8 cellular contexts compared by ENCODE assay signal in the genomic region with DNA sequence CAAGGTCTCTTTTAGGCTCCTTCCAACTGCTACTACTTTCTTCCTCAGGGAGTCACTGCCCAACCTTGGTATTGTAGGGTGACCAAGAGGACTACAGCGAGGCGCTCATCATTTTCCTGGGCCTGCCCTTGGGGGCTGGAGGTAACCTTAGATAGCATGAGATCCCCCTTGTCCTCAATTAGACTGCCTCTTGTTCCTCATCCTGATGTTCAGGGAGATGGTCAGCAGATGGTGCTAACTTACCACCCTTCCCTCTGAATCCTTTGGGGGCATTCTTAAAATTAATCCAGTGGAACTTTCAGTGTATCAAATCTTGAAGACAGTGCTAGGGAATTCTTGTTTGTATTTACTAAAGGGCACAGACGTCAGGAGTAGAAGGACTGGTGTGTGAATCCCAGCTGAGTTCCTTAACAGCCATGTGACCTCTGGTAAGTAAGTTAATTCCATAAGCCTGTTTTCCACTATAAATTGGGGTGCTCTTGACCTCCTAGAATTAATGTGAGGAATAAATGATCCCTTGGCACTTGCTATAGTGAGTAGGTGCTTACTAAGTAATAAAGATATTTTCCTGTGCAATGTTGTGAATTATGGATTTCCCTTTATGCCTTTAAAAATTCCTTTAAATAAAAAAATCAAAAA. TPM values are rescaled to one million over a fixed set of nuclear protein-coding genes. Genes with fewer than 3 reads are reported as not detected.
DNase-seq lines count a peak whose midpoint lies in the region; ATAC-seq and TF ChIP-seq lines count a peak whose summit lies in the region.

No MANE protein-coding gene starts in this region.

- H3K4me3 Mint-ChIP-seq in HFFc6: no peak overlapping the region
- peak overlapping the region; percentile 85 for H3K4me3 Mint-ChIP-seq in neural crest cell
- no peak overlapping the region for H3K4me3 Mint-ChIP-seq in T-helper 2 cell treated with Interferon-gamma antibody and Interleukin-4, amounts not matched to agents 5 μg/mL and 100 μg/mL, for 36 hours

- POLR2A ChIA-PET in OCI-LY7 (lab: Charles Lee): no interaction called here

- peaks cover 11% of the 10 kb centered on the region for H3K4me1 Mint-ChIP-seq in HFFc6 (ENCODE audit: low read depth)
- H3K4me1 Mint-ChIP-seq in neural crest cell: peaks cover 11% of the 10 kb centered on the region
- peaks cover 6% of the 10 kb centered on the region for H3K4me1 Mint-ChIP-seq in T-helper 2 cell treated with Interferon-gamma antibody and Interleukin-4, amounts not matched to agents 5 μg/mL and 100 μg/mL, for 36 hours (ENCODE audit: low read depth)

- no peaks in the 10 kb centered on the region for H3K9me3 Mint-ChIP-seq in HFFc6
- no peaks in the 10 kb centered on the region for H3K9me3 Mint-ChIP-seq in neural crest cell
- H3K9me3 Mint-ChIP-seq in T-helper 2 cell treated with Interferon-gamma antibody and Interleukin-4, amounts not matched to agents 5 μg/mL and 100 μg/mL, for 36 hours: no peaks in the 10 kb centered on the region

- H3K36me3 Mint-ChIP-seq in HFFc6 (ENCODE audit: low read depth) (peaks cover 2% of the 10 kb centered on the region), neural crest cell (ENCODE audit: low read depth) (no peaks in the 10 kb centered on the region)
- H3K36me3 Mint-ChIP-seq in T-helper 2 cell treated with Interferon-gamma antibody and Interleukin-4, amounts not matched to agents 5 μg/mL and 100 μg/mL, for 36 hours (ENCODE audit: low read depth): peaks cover 1% of the 10 kb centered on the region

- no peaks in the 10 kb centered on the region for H4K20me1 ChIP-seq in OCI-LY7 (ENCODE audit: insufficient read depth, low read length)

- no peaks in the 10 kb centered on the region for H3K36me3 ChIP-seq in OCI-LY7 (ENCODE audit: insufficient read depth, low read length)

- H3K4me1 ChIP-seq in OCI-LY7 (ENCODE audit: insufficient read depth, low read length, poor library complexity, severe bottlenecking): peaks cover 10% of the 10 kb centered on the region

- 0 out of 2 replicates have a peak overlapping the region, but pooled peaks have one; percentile 14 for H2AFZ ChIP-seq in OCI-LY7 (ENCODE audit: low read length)

- CTCF ChIA-PET in OCI-LY7 (lab: Charles Lee; ENCODE audit: unreplicated experiment): no interaction called here

- H3K4me2 ChIP-seq in OCI-LY7 (ENCODE audit: low read length): no peak overlapping the region

- H3K27ac Mint-ChIP-seq in HFFc6 (no peak overlapping the region), neural crest cell (ENCODE audit: unreplicated experiment) (no peak overlapping the region)
- no peak overlapping the region for H3K27ac Mint-ChIP-seq in T-helper 2 cell treated with Interferon-gamma antibody and Interleukin-4, amounts not matched to agents 5 μg/mL and 100 μg/mL, for 36 hours

- no peak overlapping the region for H3K4me3 ChIP-seq in OCI-LY7 (ENCODE audit: low read depth, low read length, poor library complexity, severe bottlenecking)
- no peak overlapping the region for H3K4me3 ChIP-seq in choroid plexus epithelial cell (ENCODE audit: low read depth, low read length)

- H3K27me3 Mint-ChIP-seq in HFFc6 (ENCODE audit: insufficient read depth) (peaks cover 7% of the 10 kb centered on the region), neural crest cell (ENCODE audit: low read depth) (no peaks in the 10 kb centered on the region)
- no peaks in the 10 kb centered on the region for H3K27me3 Mint-ChIP-seq in T-helper 2 cell treated with Interferon-gamma antibody and Interleukin-4, amounts not matched to agents 5 μg/mL and 100 μg/mL, for 36 hours (ENCODE audit: low read depth)

- DNase-seq in DMS114 treated with DMSO at 0.1 percent for 48 hours (lab: John Stamatoyannopoulos, UW; ENCODE audit: unreplicated experiment) (peak; percentile 76), HFFc6 (peak; percentile 42), OCI-LY7 (ENCODE audit: low spot score) (peak; percentile 66), choroid plexus epithelial cell (ENCODE audit: low read depth) (peak; percentile 79), neural crest cell (ENCODE audit: low read depth, low spot score) (peak; percentile 26)
- DNase-seq in T-helper 2 cell treated with Interferon-gamma antibody and Interleukin-4, amounts not matched to agents 5 μg/mL and 100 μg/mL, for 36 hours (ENCODE audit: low spot score): no peak

- peak; percentile 79 for TF ChIP-seq CTCF in HFFc6 (IDR thresholded peaks at IDR 0.05)
- peak; percentile 87 for TF ChIP-seq CTCF in OCI-LY7 (conservative IDR thresholded peaks at IDR 0.05; ENCODE audit: low read length)
- TF ChIP-seq CTCF in choroid plexus epithelial cell (conservative IDR thresholded peaks at IDR 0.05; ENCODE audit: low read depth, low read length): peak; percentile 89
- peak; percentile 84 for TF ChIP-seq CTCF in neural crest cell (conservative IDR thresholded peaks at IDR 0.05)

- BruUV-seq in OCI-LY7 (replicated peaks; lab: Mats Ljungman, UMichigan): no TSS peak

- H3K79me2 ChIP-seq in OCI-LY7 (ENCODE audit: insufficient read depth, low read depth, low read length): peaks cover 7% of the 10 kb centered on the region

- H3K27ac ChIP-seq in OCI-LY7 (ENCODE audit: low read depth, low read length, poor library complexity, severe bottlenecking): no peak overlapping the region

- no peaks in the 10 kb centered on the region for H3K9me3 ChIP-seq in OCI-LY7 (ENCODE audit: low read length)

- ATAC-seq in HG02678 (IDR thresholded peaks at IDR 0.05; ENCODE audit: unreplicated experiment): no peak
- no peak for ATAC-seq in HG02970 (IDR thresholded peaks at IDR 0.05; ENCODE audit: low FRiP score, unreplicated experiment)

- H3K9me2 ChIP-seq in OCI-LY7 (ENCODE audit: insufficient read depth, low read length): no peaks in the 10 kb centered on the region

- intact Hi-C loops in OCI-LY7 (cut with micrococcal nuclease; ENCODE audit: unreplicated experiment): loop anchor here (1.0 to 10.0 kb wide), 3 partner anchors 108 to 196 kb away; no protein-coding TSS in a partner anchor

RNA-seq across cellular contexts. Expression of gene CLPX, which starts 4.1 kb away (rescaled TPM):
- total RNA-seq in HFFc6 (2021; fragmentation: NEBNext Ultra II Directional; extraction: Animal tissue kit (Norgen Biotek cat#: 25700)): 10 to 100 TPM; 35.1 to 42.0 (median 39.4) TPM
- total RNA-seq in OCI-LY7 (2014; rRNA removed; shearing (Covaris generic)): 26.0 and 34.0 TPM in 2 replicates
- total RNA-seq in OCI-LY7 (2022) (51.8 and 53.3 TPM in 2 replicates), neural crest cell (42.0 and 42.2 TPM in 2 replicates)

RNA-seq across cellular contexts. Expression of gene CILP, which starts 22.1 kb away (rescaled TPM):
- total RNA-seq in HFFc6 (2021; fragmentation: NEBNext Ultra II Directional; extraction: Animal tissue kit (Norgen Biotek cat#: 25700)): under 1 TPM in 1 of 6 experiments, not detected in 5; 0.05 TPM
- not detected in 2 replicates for total RNA-seq in OCI-LY7 (2014; rRNA removed; shearing (Covaris generic))
- total RNA-seq in OCI-LY7 (2022) (0.06 TPM in 1 of 2 replicates, not detected in the other), neural crest cell (0.12 and 0.14 TPM in 2 replicates)

RNA-seq across cellular contexts. Expression of gene PDCD7, which starts 55.6 kb away (rescaled TPM):
- total RNA-seq in HFFc6 (2021; fragmentation: NEBNext Ultra II Directional; extraction: Animal tissue kit (Norgen Biotek cat#: 25700)): 10 to 100 TPM; 18.5 to 32.1 (median 22.8) TPM
- total RNA-seq in OCI-LY7 (2014; rRNA removed; shearing (Covaris generic)): 27.2 and 34.6 TPM in 2 replicates
- total RNA-seq in OCI-LY7 (2022) (42.6 and 47.3 TPM in 2 replicates), neural crest cell (37.0 and 40.8 TPM in 2 replicates)
